Comparison of ENCODE assay signal across 32 cellular contexts in genomic region chr12:9827209-9827888, GRCh38. TPM values are rescaled to one million over a fixed set of nuclear protein-coding genes. Genes with fewer than 3 reads are reported as not detected.
"Had no signal": no experiment of that assay in that cellular context is flagged by ENCODE, and none has a peak within 500 bp of the region (broad histone marks: within the 10 kb centered on the region; RNA-seq: fewer than 3 reads in every experiment).

A gene with protein sequence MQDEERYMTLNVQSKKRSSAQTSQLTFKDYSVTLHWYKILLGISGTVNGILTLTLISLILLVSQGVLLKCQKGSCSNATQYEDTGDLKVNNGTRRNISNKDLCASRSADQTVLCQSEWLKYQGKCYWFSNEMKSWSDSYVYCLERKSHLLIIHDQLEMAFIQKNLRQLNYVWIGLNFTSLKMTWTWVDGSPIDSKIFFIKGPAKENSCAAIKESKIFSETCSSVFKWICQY (plus strand): TSS chr12:9827481. CDS start chr12:9827545, 64 bp downstream.

- H3K9me3 Mint-ChIP-seq: activated T-helper 2 cell treated with anti-CD3 and anti-CD28 coated beads, Interferon-gamma antibody, Interleukin-2, Interleukin-4, amounts not matched to agents 10 μg/mL and 5 μg/mL and 100 μg/mL, durations not matched to agents 14 hours and 24 hours and 36 hours; brain; mesothelial cell of epicardium; stimulated activated naive B cell treated with anti-CD40 and anti-IgM and Interleukin-4, amounts not matched to agents 10 μg/mL and 1 μg/mL and 100 μg/mL, for 72 hours had no signal

- H3K27me3 ChIP-seq: ascending aorta, cardiac muscle cell, gastrocnemius medialis, right atrium auricular region, testis, transverse colon had no signal

- H3K9me3 ChIP-seq: ascending aorta, right atrium auricular region, testis, transverse colon had no signal

- H3K36me3 Mint-ChIP-seq: activated naive CD8-positive, alpha-beta T cell; brain; mesothelial cell of epicardium; stimulated activated naive B cell treated with anti-CD40 and anti-IgM and Interleukin-4, amounts not matched to agents 10 μg/mL and 1 μg/mL and 100 μg/mL, for 72 hours; WTC11 had no signal

- H3K36me3 ChIP-seq: ascending aorta, cardiac muscle cell, gastrocnemius medialis, right atrium auricular region, transverse colon had no signal

- H3K27me3 Mint-ChIP-seq: activated naive CD8-positive, alpha-beta T cell; naive thymus-derived CD8-positive, alpha-beta T cell had no signal

- H3K27ac ChIP-seq: ascending aorta, cardiac muscle cell, coronary artery, dorsolateral prefrontal cortex, gastrocnemius medialis, right atrium auricular region, testis, transverse colon had no signal

- H3K4me3 Mint-ChIP-seq: activated CD4-positive, alpha-beta memory T cell treated with anti-CD3 and anti-CD28 coated beads, Interleukin-2, amount 10 ng/mL, durations not matched to agents 7 days and 5 days; activated CD4-positive, alpha-beta T cell treated with anti-CD3 and anti-CD28 coated beads, Interleukin-2, amount 10 ng/mL, durations not matched to agents 7 days and 5 days; activated naive CD8-positive, alpha-beta T cell; brain; mesothelial cell of epicardium; stimulated activated naive B cell treated with anti-CD40 and anti-IgM and Interleukin-4, amounts not matched to agents 10 μg/mL and 1 μg/mL and 100 μg/mL, for 72 hours; WTC11 had no signal

- FAIRE-seq: keratinocyte had no signal

- H3K4me1 Mint-ChIP-seq: activated CD4-positive, alpha-beta memory T cell treated with anti-CD3 and anti-CD28 coated beads, Interleukin-2, amount 10 ng/mL, durations not matched to agents 7 days and 5 days; activated CD4-positive, alpha-beta T cell treated with anti-CD3 and anti-CD28 coated beads, Interleukin-2, amount 10 ng/mL, durations not matched to agents 7 days and 5 days; brain; mesothelial cell of epicardium; stimulated activated naive B cell treated with anti-CD40 and anti-IgM and Interleukin-4, amounts not matched to agents 10 μg/mL and 1 μg/mL and 100 μg/mL, for 72 hours; WTC11 had no signal

- H3K27ac Mint-ChIP-seq: activated CD4-positive, alpha-beta memory T cell treated with anti-CD3 and anti-CD28 coated beads, Interleukin-2, amount 10 ng/mL, durations not matched to agents 7 days and 5 days; activated CD4-positive, alpha-beta T cell treated with anti-CD3 and anti-CD28 coated beads, Interleukin-2, amount 10 ng/mL, durations not matched to agents 7 days and 5 days; activated naive CD8-positive, alpha-beta T cell; activated T-helper 2 cell treated with anti-CD3 and anti-CD28 coated beads, Interferon-gamma antibody, Interleukin-2, Interleukin-4, amounts not matched to agents 10 μg/mL and 5 μg/mL and 100 μg/mL, durations not matched to agents 14 hours and 24 hours and 36 hours; brain; mesothelial cell of epicardium; stimulated activated naive B cell treated with anti-CD40 and anti-IgM and Interleukin-4, amounts not matched to agents 10 μg/mL and 1 μg/mL and 100 μg/mL, for 72 hours; WTC11 had no signal

- H3K4me1 ChIP-seq: ascending aorta, gastrocnemius medialis, right atrium auricular region, testis, transverse colon had no signal

- H3K4me3 ChIP-seq: ascending aorta, cardiac muscle cell, coronary artery, dorsolateral prefrontal cortex, gastrocnemius medialis, right atrium auricular region, smooth muscle cell, testis, transverse colon had no signal

- DNase-seq: activated CD4-positive, alpha-beta memory T cell treated with anti-CD3 and anti-CD28 coated beads, Interleukin-2, amount 10 ng/mL, durations not matched to agents 7 days and 5 days; activated CD4-positive, alpha-beta T cell treated with anti-CD3 and anti-CD28 coated beads for 1 hour; activated CD4-positive, alpha-beta T cell treated with anti-CD3 and anti-CD28 coated beads, Interleukin-2, amount 10 ng/mL, durations not matched to agents 7 days and 5 days; activated CD8-positive, alpha-beta memory T cell treated with anti-CD3 and anti-CD28 coated beads, Interleukin-2, amount 50 U/mL, for 48 hours; activated T-cell treated with anti-CD3 and anti-CD28 coated beads, Interleukin-2, amount 50 U/mL, for 48 hours; dorsolateral prefrontal cortex; effector memory CD4-positive, alpha-beta T cell; erythroblast; gastrocnemius medialis; glutamatergic neuron; left colon; stimulated activated CD4-positive, alpha-beta T cell treated with anti-CD3 and anti-CD28 coated beads, Interleukin-1b, Interleukin-23, amount 100 ng/mL, for 48 hours; stimulated activated CD4-positive, alpha-beta T cell treated with anti-CD3 and anti-CD28 coated beads, Interleukin-4, amount 100 ng/mL, for 4 hours; stimulated activated CD8-positive, alpha-beta memory T cell treated with anti-CD3 and anti-CD28 coated beads, Interleukin-4, amount 100 ng/mL, for 48 hours; stimulated activated naive B cell treated with anti-CD40 and anti-IgM and Interleukin-4, amounts not matched to agents 10 μg/mL and 1 μg/mL and 100 μg/mL, for 72 hours; SW 1271; T-helper 2 cell; testis; transverse colon had no signal

- ATAC-seq: gastrocnemius medialis; left colon; naive thymus-derived CD8-positive, alpha-beta T cell; stimulated activated naive B cell treated with anti-CD40 and anti-IgM and Interleukin-4, amounts not matched to agents 10 μg/mL and 1 μg/mL and 100 μg/mL, for 72 hours; WTC11 had no signal

RNA-seq across cellular contexts. Expression of the gene that starts here (rescaled TPM):
- total RNA-seq: activated T-helper 2 cell treated with anti-CD3 and anti-CD28 coated beads, Interferon-gamma antibody, Interleukin-2, Interleukin-4, amounts not matched to agents 10 μg/mL and 5 μg/mL and 100 μg/mL, durations not matched to agents 14 hours and 24 hours and 36 hours; ascending aorta; cardiac muscle cell; cerebellum; gastrocnemius medialis; mesothelial cell of epicardium; smooth muscle cell; transverse colon; WTC11 had no signal
- polyA plus RNA-seq: cardiac muscle cell, smooth muscle cell had no signal
